ENCODE assay signal across 8 cellular contexts in the genomic region with DNA sequence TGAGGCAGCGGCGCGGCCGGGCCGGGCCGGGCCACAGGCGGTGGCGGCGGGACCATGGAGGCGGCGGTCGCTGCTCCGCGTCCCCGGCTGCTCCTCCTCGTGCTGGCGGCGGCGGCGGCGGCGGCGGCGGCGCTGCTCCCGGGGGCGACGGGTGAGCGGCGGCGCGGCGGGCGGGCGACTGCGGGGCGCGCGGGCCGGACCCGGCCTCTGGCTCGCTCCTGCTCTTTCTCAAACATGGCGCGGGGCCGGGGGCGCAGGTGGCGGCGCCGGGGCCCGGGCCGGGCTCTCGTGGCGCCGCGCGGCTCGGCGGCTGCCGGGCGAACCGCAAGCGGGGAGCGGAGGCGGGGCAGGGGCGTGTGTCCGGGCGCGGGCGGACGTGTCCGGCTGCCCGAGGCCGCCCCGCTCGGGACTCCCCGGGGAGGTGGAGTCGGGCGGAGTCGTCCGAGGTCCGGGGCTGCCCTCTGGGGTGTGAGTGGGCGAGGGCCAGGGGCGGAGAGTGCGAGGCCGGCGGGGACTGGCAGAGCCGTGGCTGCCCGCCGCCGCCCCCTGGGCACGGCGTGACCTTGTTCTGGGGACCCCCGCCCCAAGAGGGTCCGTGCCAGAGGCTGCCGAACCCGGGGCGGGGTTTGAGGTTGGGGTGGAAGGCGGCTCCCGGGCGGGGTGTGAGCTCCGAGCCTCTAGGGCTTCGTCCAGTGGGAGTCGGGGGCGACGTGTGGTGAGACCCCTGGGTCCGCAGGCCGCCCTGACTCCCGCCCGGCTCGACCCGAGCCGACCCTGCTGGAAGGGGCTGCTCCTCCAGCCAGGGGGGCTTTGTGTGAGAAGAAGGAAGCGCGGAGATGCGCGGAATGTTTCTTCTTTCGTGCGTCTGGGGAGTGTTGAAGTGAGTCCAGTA. TPM values are rescaled to one million over a fixed set of nuclear protein-coding genes. Genes with fewer than 3 reads are reported as not detected.
DNase-seq lines count a peak whose midpoint lies in the region; ATAC-seq and TF ChIP-seq lines count a peak whose summit lies in the region.

No MANE protein-coding gene starts in this region.

- CTCF ChIA-PET in WTC11 (lab: Charles Lee) = interaction anchor here (0.7 to 2.3 kb wide), 3 partner anchors 104 to 162 kb away, joined by 3 to 7 read pairs (median 4); a partner anchor contains a TSS

- DNase-seq in HuH-7.5 (ENCODE audit: low spot score) = peak; percentile 79
- peak; percentile 60 for DNase-seq in WTC11 (ENCODE audit: low spot score)
- peak; percentile 78 for DNase-seq in choroid plexus epithelial cell (ENCODE audit: low read depth)
- peak; percentile 86 to 87 for DNase-seq in left colon
- peak; percentile 40 for DNase-seq in stimulated activated CD4-positive, alpha-beta T cell treated with anti-CD3 and anti-CD28 coated beads, Interleukin-4, amount 100 ng/mL, for 24 hours
- DNase-seq in middle frontal gyrus (ENCODE audit: extremely low spot score, low spot score) = no peak

- no peaks in the 10 kb centered on the region for H3K9me3 Mint-ChIP-seq in WTC11

- H3K27me3 Mint-ChIP-seq in WTC11 (ENCODE audit: low read depth) = peaks cover 18% of the 10 kb centered on the region

- no peaks in the 10 kb centered on the region for H3K36me3 Mint-ChIP-seq in WTC11

- H3K4me3 ChIP-seq in GM12875 (ENCODE audit: low read depth, low read length) (peak overlapping the region; percentile 91), choroid plexus epithelial cell (ENCODE audit: low read depth, low read length) (peak overlapping the region; percentile 79)

- ATAC-seq in GM21723 (IDR thresholded peaks at IDR 0.05; ENCODE audit: unreplicated experiment) (peak; percentile 70), WTC11 (peak; percentile 14), left colon (peak; percentile 81)

- peak overlapping the region; percentile 82 for H3K4me3 Mint-ChIP-seq in WTC11

- peaks cover 42% of the 10 kb centered on the region for H3K4me1 Mint-ChIP-seq in WTC11

- intact Hi-C loops in left colon (cut with DNase I, micrococcal nuclease) = no loop called here

- 0 out of 2 replicates have a peak overlapping the region, but pooled peaks have one; percentile 2 for H3K27ac Mint-ChIP-seq in WTC11

- TF ChIP-seq CTCF in GM12875 (IDR thresholded peaks at IDR 0.05; ENCODE audit: borderline replicate concordance, insufficient read depth, low read depth, low read length) (no peak), WTC11 (IDR thresholded peaks at IDR 0.05) (no peak), choroid plexus epithelial cell (conservative IDR thresholded peaks at IDR 0.05; ENCODE audit: low read depth, low read length) (no peak)

- POLR2A ChIA-PET in WTC11 (lab: Charles Lee) = interaction anchor here (0.6 to 1.8 kb wide), 2 partner anchors 107 to 117 kb away, joined by 3 to 5 read pairs; no protein-coding TSS in a partner anchor

TF ChIP-seq in WTC11, 78 proteins besides CTCF, POLR2A, EP300 and RAD21 (continues in another document):
- TF ChIP-seq, protein P1, sequence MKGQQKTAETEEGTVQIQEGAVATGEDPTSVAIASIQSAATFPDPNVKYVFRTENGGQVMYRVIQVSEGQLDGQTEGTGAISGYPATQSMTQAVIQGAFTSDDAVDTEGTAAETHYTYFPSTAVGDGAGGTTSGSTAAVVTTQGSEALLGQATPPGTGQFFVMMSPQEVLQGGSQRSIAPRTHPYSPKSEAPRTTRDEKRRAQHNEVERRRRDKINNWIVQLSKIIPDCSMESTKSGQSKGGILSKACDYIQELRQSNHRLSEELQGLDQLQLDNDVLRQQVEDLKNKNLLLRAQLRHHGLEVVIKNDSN (CRISPR knock-in tag; IDR thresholded peaks at IDR 0.05) = no peak
- TF ChIP-seq, protein P2, sequence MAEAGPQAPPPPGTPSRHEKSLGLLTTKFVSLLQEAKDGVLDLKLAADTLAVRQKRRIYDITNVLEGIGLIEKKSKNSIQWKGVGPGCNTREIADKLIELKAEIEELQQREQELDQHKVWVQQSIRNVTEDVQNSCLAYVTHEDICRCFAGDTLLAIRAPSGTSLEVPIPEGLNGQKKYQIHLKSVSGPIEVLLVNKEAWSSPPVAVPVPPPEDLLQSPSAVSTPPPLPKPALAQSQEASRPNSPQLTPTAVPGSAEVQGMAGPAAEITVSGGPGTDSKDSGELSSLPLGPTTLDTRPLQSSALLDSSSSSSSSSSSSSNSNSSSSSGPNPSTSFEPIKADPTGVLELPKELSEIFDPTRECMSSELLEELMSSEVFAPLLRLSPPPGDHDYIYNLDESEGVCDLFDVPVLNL (CRISPR knock-in tag; IDR thresholded peaks at IDR 0.05; ENCODE audit: borderline replicate concordance, low read depth) = no peak
- no peak for TF ChIP-seq ELF4 (CRISPR knock-in tag; IDR thresholded peaks at IDR 0.05; ENCODE audit: low read depth)
- TF ChIP-seq, protein P3, sequence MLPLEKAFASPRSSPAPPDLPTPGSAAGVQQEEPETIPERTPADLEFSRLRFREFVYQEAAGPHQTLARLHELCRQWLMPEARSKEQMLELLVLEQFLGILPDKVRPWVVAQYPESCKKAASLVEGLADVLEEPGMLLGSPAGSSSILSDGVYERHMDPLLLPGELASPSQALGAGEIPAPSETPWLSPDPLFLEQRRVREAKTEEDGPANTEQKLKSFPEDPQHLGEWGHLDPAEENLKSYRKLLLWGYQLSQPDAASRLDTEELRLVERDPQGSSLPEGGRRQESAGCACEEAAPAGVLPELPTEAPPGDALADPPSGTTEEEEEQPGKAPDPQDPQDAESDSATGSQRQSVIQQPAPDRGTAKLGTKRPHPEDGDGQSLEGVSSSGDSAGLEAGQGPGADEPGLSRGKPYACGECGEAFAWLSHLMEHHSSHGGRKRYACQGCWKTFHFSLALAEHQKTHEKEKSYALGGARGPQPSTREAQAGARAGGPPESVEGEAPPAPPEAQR (CRISPR knock-in tag; IDR thresholded peaks at IDR 0.05) = no peak
- no peak for TF ChIP-seq GRHL2 (CRISPR knock-in tag; IDR thresholded peaks at IDR 0.05; ENCODE audit: insufficient replicate concordance, severe bottlenecking)
- TF ChIP-seq, protein P4, sequence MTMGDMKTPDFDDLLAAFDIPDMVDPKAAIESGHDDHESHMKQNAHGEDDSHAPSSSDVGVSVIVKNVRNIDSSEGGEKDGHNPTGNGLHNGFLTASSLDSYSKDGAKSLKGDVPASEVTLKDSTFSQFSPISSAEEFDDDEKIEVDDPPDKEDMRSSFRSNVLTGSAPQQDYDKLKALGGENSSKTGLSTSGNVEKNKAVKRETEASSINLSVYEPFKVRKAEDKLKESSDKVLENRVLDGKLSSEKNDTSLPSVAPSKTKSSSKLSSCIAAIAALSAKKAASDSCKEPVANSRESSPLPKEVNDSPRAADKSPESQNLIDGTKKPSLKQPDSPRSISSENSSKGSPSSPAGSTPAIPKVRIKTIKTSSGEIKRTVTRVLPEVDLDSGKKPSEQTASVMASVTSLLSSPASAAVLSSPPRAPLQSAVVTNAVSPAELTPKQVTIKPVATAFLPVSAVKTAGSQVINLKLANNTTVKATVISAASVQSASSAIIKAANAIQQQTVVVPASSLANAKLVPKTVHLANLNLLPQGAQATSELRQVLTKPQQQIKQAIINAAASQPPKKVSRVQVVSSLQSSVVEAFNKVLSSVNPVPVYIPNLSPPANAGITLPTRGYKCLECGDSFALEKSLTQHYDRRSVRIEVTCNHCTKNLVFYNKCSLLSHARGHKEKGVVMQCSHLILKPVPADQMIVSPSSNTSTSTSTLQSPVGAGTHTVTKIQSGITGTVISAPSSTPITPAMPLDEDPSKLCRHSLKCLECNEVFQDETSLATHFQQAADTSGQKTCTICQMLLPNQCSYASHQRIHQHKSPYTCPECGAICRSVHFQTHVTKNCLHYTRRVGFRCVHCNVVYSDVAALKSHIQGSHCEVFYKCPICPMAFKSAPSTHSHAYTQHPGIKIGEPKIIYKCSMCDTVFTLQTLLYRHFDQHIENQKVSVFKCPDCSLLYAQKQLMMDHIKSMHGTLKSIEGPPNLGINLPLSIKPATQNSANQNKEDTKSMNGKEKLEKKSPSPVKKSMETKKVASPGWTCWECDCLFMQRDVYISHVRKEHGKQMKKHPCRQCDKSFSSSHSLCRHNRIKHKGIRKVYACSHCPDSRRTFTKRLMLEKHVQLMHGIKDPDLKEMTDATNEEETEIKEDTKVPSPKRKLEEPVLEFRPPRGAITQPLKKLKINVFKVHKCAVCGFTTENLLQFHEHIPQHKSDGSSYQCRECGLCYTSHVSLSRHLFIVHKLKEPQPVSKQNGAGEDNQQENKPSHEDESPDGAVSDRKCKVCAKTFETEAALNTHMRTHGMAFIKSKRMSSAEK (CRISPR knock-in tag; IDR thresholded peaks at IDR 0.05; ENCODE audit: borderline replicate concordance) = no peak
- TF ChIP-seq, protein P5, sequence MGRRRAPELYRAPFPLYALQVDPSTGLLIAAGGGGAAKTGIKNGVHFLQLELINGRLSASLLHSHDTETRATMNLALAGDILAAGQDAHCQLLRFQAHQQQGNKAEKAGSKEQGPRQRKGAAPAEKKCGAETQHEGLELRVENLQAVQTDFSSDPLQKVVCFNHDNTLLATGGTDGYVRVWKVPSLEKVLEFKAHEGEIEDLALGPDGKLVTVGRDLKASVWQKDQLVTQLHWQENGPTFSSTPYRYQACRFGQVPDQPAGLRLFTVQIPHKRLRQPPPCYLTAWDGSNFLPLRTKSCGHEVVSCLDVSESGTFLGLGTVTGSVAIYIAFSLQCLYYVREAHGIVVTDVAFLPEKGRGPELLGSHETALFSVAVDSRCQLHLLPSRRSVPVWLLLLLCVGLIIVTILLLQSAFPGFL (CRISPR knock-in tag; IDR thresholded peaks at IDR 0.05; ENCODE audit: borderline replicate concordance) = no peak
- TF ChIP-seq, protein P6, sequence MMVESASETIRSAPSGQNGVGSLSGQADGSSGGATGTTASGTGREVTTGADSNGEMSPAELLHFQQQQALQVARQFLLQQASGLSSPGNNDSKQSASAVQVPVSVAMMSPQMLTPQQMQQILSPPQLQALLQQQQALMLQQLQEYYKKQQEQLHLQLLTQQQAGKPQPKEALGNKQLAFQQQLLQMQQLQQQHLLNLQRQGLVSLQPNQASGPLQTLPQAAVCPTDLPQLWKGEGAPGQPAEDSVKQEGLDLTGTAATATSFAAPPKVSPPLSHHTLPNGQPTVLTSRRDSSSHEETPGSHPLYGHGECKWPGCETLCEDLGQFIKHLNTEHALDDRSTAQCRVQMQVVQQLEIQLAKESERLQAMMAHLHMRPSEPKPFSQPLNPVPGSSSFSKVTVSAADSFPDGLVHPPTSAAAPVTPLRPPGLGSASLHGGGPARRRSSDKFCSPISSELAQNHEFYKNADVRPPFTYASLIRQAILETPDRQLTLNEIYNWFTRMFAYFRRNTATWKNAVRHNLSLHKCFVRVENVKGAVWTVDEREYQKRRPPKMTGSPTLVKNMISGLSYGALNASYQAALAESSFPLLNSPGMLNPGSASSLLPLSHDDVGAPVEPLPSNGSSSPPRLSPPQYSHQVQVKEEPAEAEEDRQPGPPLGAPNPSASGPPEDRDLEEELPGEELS (CRISPR knock-in tag; IDR thresholded peaks at IDR 0.05) = peak; percentile 39; the same call in 1 of the 2 replicates
- TF ChIP-seq ETV6 (CRISPR knock-in tag; IDR thresholded peaks at IDR 0.05) = 0 out of 2 replicates have a peak, but pooled peaks have one; percentile 40
- TF ChIP-seq IRF2 (CRISPR knock-in tag; IDR thresholded peaks at IDR 0.05; ENCODE audit: borderline replicate concordance, low read depth) = no peak
- TF ChIP-seq FOXP1 (CRISPR knock-in tag; IDR thresholded peaks at IDR 0.05; ENCODE audit: borderline replicate concordance) = no peak

RNA-seq across cellular contexts. Expression of a gene that starts 0.5 kb away (rescaled TPM):
- total RNA-seq in WTC11 (2021) (39.0 to 44.6 TPM (median 42.4 TPM) in 3 replicates), left colon (10 to 100 TPM; 25.3 to 36.9 TPM)

Comparison
In these comparisons a context has a peak if more than half of its experiments do, and no peak if none do; other contexts are left out.
1. ATAC-seq: peak in every context shown above with its lines; median percentile 81 in left colon; 70 in GM21723; 14 in WTC11.